In the genomic region with DNA sequence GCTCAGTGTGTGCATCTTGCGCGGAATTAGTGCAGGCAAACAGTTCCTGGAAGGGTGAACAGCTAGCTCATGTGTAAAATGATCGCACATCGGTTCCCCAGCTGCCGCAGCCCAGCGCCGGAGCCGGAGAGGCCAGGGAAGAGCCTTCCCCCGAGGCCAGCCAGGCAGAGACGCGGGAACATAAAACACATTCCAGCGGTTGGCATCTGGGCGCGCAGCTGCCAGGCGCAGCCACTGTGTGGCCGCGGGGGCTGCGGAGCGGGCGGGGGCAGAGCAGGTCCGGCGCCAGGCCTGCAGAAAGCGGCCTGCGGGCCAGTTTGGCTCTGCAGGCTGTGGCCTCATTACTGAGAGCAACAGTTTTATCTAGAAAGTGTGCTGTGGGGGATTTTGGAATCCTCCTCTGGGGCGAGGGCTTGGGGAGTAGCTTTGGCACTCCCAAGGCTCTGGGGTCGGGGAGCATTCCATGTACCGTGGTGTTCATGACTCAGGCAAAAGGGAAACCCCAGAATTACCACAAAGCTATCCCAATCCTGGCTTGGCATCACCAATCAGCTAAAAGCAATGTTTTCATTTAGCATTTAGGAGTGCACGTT, we compare ENCODE assay signal across 10 cellular contexts.
DNase-seq lines count a peak whose midpoint lies in the region; ATAC-seq and TF ChIP-seq lines count a peak whose summit lies in the region.
"Had no signal": no experiment of that assay in that cellular context is flagged by ENCODE, and none has a peak within 500 bp of the region (broad histone marks: within the 10 kb centered on the region; RNA-seq: fewer than 3 reads in every experiment).

No MANE protein-coding gene starts in this region.

- H3K4me3 Mint-ChIP-seq in activated naive CD4-positive, alpha-beta T cell treated with anti-CD3 and anti-CD28 coated beads, Interleukin-2, amount 10 ng/mL, durations not matched to agents 7 days and 5 days: no peak overlapping the region

- H3K4me1 ChIP-seq in SJCRH30: peaks cover 16% of the 10 kb centered on the region
- peaks cover 17% of the 10 kb centered on the region for H3K4me1 ChIP-seq in osteoblast (ENCODE audit: insufficient read depth, low read length)

- no peaks in the 10 kb centered on the region for H3K36me3 Mint-ChIP-seq in activated naive CD4-positive, alpha-beta T cell treated with anti-CD3 and anti-CD28 coated beads, Interleukin-2, amount 10 ng/mL, durations not matched to agents 7 days and 5 days

- H3K4me2 ChIP-seq in osteoblast (ENCODE audit: insufficient read depth, low read length): peak overlapping the region; percentile 91

- H3K27ac ChIP-seq in SJCRH30 (peak overlapping the region; percentile 63), osteoblast (ENCODE audit: low read depth, low read length) (peak overlapping the region; percentile 94)
- H3K27ac ChIP-seq: cardiac muscle cell had no signal

- DNase-seq in EH (ENCODE audit: low read depth) (peak; percentile 93), SJCRH30 (peak; percentile 95), fibroblast of peridontal ligament (ENCODE audit: extremely low read depth) (peak; percentile 97), osteoblast (ENCODE audit: insufficient read length, low spot score, missing footprints) (peak; percentile 96), NCI-H1417 (lab: John Stamatoyannopoulos, UW) (no peak), left colon (no peak), COR-L47 (lab: John Stamatoyannopoulos, UW) (no peak)
- no peak for DNase-seq in activated naive CD4-positive, alpha-beta T cell treated with anti-CD3 and anti-CD28 coated beads, Interleukin-2, amount 10 ng/mL, durations not matched to agents 7 days and 5 days
- DNase-seq: SIG-M5 had no signal

- H3K9me3 ChIP-seq in SJCRH30 (replicated peaks): no peaks in the 10 kb centered on the region
- H3K9me3 ChIP-seq in osteoblast (ENCODE audit: low read depth, low read length): no peaks in the 10 kb centered on the region

- H2AFZ ChIP-seq in osteoblast (ENCODE audit: low read length): peak overlapping the region; percentile 91

- H3K9me3 Mint-ChIP-seq in activated naive CD4-positive, alpha-beta T cell treated with anti-CD3 and anti-CD28 coated beads, Interleukin-2, amount 10 ng/mL, durations not matched to agents 7 days and 5 days: no peaks in the 10 kb centered on the region

- TF ChIP-seq CTCF in osteoblast (IDR thresholded peaks at IDR 0.05; ENCODE audit: extremely low read depth, low read depth, low read length): no peak

- intact Hi-C loops in left colon (cut with DNase I, micrococcal nuclease): no loop called here

- ATAC-seq in left colon: no peak

- H3K4me3 ChIP-seq in SJCRH30 (peak overlapping the region; percentile 38), osteoblast (ENCODE audit: insufficient read depth, low read length) (peak overlapping the region; percentile 69)
- H3K4me3 ChIP-seq: cardiac muscle cell had no signal

- no peaks in the 10 kb centered on the region for H4K20me1 ChIP-seq in osteoblast (ENCODE audit: insufficient read depth, low read length)

- CTCF ChIA-PET in activated naive CD4-positive, alpha-beta T cell treated with anti-CD3 and anti-CD28 coated beads, Interleukin-2, amount 10 ng/mL, durations not matched to agents 7 days and 5 days (lab: Charles Lee): no interaction called here

- no peaks in the 10 kb centered on the region for H3K27me3 ChIP-seq in SJCRH30
- no peaks in the 10 kb centered on the region for H3K27me3 ChIP-seq in osteoblast (ENCODE audit: insufficient read depth, low read length)
- H3K27me3 ChIP-seq: cardiac muscle cell had no signal

- no peak overlapping the region for H3K27ac Mint-ChIP-seq in activated naive CD4-positive, alpha-beta T cell treated with anti-CD3 and anti-CD28 coated beads, Interleukin-2, amount 10 ng/mL, durations not matched to agents 7 days and 5 days

- peaks cover 5% of the 10 kb centered on the region for H3K4me1 Mint-ChIP-seq in activated naive CD4-positive, alpha-beta T cell treated with anti-CD3 and anti-CD28 coated beads, Interleukin-2, amount 10 ng/mL, durations not matched to agents 7 days and 5 days

- no peaks in the 10 kb centered on the region for H3K36me3 ChIP-seq in SJCRH30
- H3K36me3 ChIP-seq in osteoblast (ENCODE audit: insufficient read depth, low read length): no peaks in the 10 kb centered on the region
- H3K36me3 ChIP-seq: cardiac muscle cell had no signal

- no peaks in the 10 kb centered on the region for H3K27me3 Mint-ChIP-seq in activated naive CD4-positive, alpha-beta T cell treated with anti-CD3 and anti-CD28 coated beads, Interleukin-2, amount 10 ng/mL, durations not matched to agents 7 days and 5 days

- no peaks in the 10 kb centered on the region for H3K79me2 ChIP-seq in osteoblast (ENCODE audit: insufficient read depth, low read length)

Comparison
In these comparisons a context has a peak if more than half of its experiments do, and no peak if none do; other contexts are left out.
1. DNase-seq: peak in EH (single experiment), SJCRH30 (2 of 2), fibroblast of peridontal ligament (single experiment) and osteoblast (single experiment); none in NCI-H1417 (0 of 3), activated naive CD4-positive, alpha-beta T cell treated with anti-CD3 and anti-CD28 coated beads, Interleukin-2, amount 10 ng/mL, durations not matched to agents 7 days and 5 days (single experiment), left colon (0 of 2) and COR-L47 (single experiment).